ENCODE assay signal across 1 cellular context in the genomic region with DNA sequence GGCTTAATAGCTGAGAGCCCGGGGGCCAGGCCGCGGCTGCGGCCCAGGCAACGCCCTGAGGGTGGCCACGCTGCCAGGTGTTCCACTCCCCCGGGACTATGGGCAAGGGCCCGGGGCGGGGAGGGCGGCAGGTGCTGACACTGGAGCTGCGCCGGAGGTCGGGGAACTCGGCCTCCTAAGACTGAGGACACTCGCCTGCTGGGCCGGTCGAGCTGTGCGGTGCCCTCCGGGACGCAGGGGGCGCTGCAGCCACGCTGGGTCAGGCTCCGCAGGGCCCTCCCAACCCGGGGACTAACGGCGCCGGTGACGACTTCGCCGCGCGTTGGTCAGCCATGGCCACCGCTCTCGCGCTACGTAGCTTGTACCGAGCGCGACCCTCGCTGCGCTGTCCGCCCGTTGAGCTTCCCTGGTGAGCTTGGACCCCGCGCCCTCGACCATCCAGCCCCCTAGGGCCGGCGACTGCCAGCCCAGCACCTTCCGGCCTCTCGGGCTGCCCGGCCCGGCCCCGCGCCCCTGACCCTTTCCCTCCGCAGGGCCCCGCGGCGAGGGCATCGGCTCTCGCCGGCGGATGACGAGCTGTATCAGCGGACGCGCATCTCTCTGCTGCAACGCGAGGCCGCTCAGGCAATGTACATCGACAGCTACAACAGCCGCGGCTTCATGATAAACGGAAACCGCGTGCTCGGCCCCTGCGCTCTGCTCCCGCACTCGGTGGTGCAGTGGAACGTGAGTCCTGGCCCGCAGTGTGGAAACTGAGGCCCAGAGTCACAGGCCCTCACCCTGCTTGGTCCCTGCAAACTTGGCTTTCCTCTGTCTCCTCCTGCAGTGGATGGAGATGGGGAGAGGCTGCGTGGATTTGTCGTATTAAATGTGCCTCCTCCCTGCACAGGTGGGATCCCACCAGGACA.
TF ChIP-seq lines count a peak whose summit lies in the region.

TSS of gene NDUFAF3 (plus strand) at position 309 of the 908 bp plus-strand sequence. CDS start at position 333, 24 bp downstream.

TF ChIP-seq in HEK293, 187 proteins besides CTCF, POLR2A, EP300 and RAD21 (continued from another document and continues in another):
- peak; percentile 85 for TF ChIP-seq ZNF600 (tag by site-specific recombination; IDR thresholded peaks at IDR 0.05)
- TF ChIP-seq SCRT1 (tag by site-specific recombination; IDR thresholded peaks at IDR 0.05; ENCODE audit: borderline replicate concordance), result no peak
- no peak; the same call in 1 of the 2 replicates for TF ChIP-seq ZBTB44 (tag by site-specific recombination; IDR thresholded peaks at IDR 0.05)
- TF ChIP-seq ZBTB49 (tag by site-specific recombination; IDR thresholded peaks at IDR 0.05; ENCODE audit: low read depth), result no peak
- peak; percentile 86 for TF ChIP-seq ZNF561 (tag by site-specific recombination; IDR thresholded peaks at IDR 0.05; ENCODE audit: borderline replicate concordance)
- no peak for TF ChIP-seq ZNF560 (tag by site-specific recombination; IDR thresholded peaks at IDR 0.05; ENCODE audit: borderline replicate concordance)
- no peak for TF ChIP-seq ZNF510 (tag by site-specific recombination; IDR thresholded peaks at IDR 0.05; ENCODE audit: insufficient replicate concordance)
- TF ChIP-seq MZF1 (tag by site-specific recombination; IDR thresholded peaks at IDR 0.05; ENCODE audit: borderline replicate concordance), result peak; percentile 46; the same call in 1 of the 2 replicates
- TF ChIP-seq ZNF670 (tag by site-specific recombination; IDR thresholded peaks at IDR 0.05; ENCODE audit: low read depth), result no peak
- peak; percentile 88 for TF ChIP-seq ZBTB26 (tag by site-specific recombination; optimal IDR thresholded peaks at IDR 0.05)
- no peak for TF ChIP-seq ZFP41 (tag by site-specific recombination; IDR thresholded peaks at IDR 0.05; ENCODE audit: borderline replicate concordance)
- TF ChIP-seq PRDM4 (tag by site-specific recombination; IDR thresholded peaks at IDR 0.05), result peak; percentile 27; the same call in 1 of the 2 replicates
- TF ChIP-seq ZEB2 (tag by site-specific recombination; IDR thresholded peaks at IDR 0.05), result peak; percentile 100
- peak; percentile 38; the same call in 1 of the 2 replicates for TF ChIP-seq ZNF792 (tag by site-specific recombination; IDR thresholded peaks at IDR 0.05)
- TF ChIP-seq ZNF747 (tag by site-specific recombination; IDR thresholded peaks at IDR 0.05), result no peak
- TF ChIP-seq ZNF473 (tag by site-specific recombination; IDR thresholded peaks at IDR 0.05), result peak; percentile 60; the same call in 1 of the 2 replicates
- no peak for TF ChIP-seq ZNF776 (tag by site-specific recombination; IDR thresholded peaks at IDR 0.05; ENCODE audit: borderline replicate concordance)
- TF ChIP-seq KLF8 (tag by site-specific recombination; IDR thresholded peaks at IDR 0.05), result peak; percentile 96
- TF ChIP-seq ZNF768 (tag by site-specific recombination; IDR thresholded peaks at IDR 0.05), result no peak
- no peak for TF ChIP-seq ZNF416 (tag by site-specific recombination; IDR thresholded peaks at IDR 0.05)
- TF ChIP-seq ZNF530 (tag by site-specific recombination; IDR thresholded peaks at IDR 0.05; ENCODE audit: low read depth), result no peak
- TF ChIP-seq ZNF184 (tag by site-specific recombination; IDR thresholded peaks at IDR 0.05), result no peak
- TF ChIP-seq ZNF341 (tag by site-specific recombination; IDR thresholded peaks at IDR 0.05; ENCODE audit: low read depth), result peak; percentile 44
- TF ChIP-seq ZNF114 (tag by site-specific recombination; IDR thresholded peaks at IDR 0.05), result no peak
- no peak for TF ChIP-seq ZNF404 (tag by site-specific recombination; IDR thresholded peaks at IDR 0.05)
- no peak for TF ChIP-seq ZNF837 (tag by site-specific recombination; IDR thresholded peaks at IDR 0.05)
- no peak for TF ChIP-seq HOXA7 (CRISPR knock-in tag; IDR thresholded peaks at IDR 0.05; ENCODE audit: borderline replicate concordance)
- TF ChIP-seq ZNF585B (tag by site-specific recombination; IDR thresholded peaks at IDR 0.05), result no peak
- peak; percentile 97 for TF ChIP-seq ZBTB20 (tag by site-specific recombination; IDR thresholded peaks at IDR 0.05)
- no peak for TF ChIP-seq ZNF37A (tag by site-specific recombination; IDR thresholded peaks at IDR 0.05)
- peak; percentile 84 for TF ChIP-seq EGR2 (tag by site-specific recombination; IDR thresholded peaks at IDR 0.05; ENCODE audit: low read depth)
- TF ChIP-seq KLF1 (tag by site-specific recombination; IDR thresholded peaks at IDR 0.05), result peak; percentile 65
- TF ChIP-seq BCL11B (tag by site-specific recombination; IDR thresholded peaks at IDR 0.05; ENCODE audit: low read depth), result peak; percentile 88
- TF ChIP-seq ZBTB17 (tag by site-specific recombination; IDR thresholded peaks at IDR 0.05), result peak; percentile 30; the same call in 1 of the 2 replicates
- no peak for TF ChIP-seq ZNF449 (tag by site-specific recombination; IDR thresholded peaks at IDR 0.05)
- TF ChIP-seq ZBTB21 (tag by site-specific recombination; IDR thresholded peaks at IDR 0.05), result peak; percentile 67
- TF ChIP-seq, protein P1, sequence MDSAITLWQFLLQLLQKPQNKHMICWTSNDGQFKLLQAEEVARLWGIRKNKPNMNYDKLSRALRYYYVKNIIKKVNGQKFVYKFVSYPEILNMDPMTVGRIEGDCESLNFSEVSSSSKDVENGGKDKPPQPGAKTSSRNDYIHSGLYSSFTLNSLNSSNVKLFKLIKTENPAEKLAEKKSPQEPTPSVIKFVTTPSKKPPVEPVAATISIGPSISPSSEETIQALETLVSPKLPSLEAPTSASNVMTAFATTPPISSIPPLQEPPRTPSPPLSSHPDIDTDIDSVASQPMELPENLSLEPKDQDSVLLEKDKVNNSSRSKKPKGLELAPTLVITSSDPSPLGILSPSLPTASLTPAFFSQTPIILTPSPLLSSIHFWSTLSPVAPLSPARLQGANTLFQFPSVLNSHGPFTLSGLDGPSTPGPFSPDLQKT (IDR thresholded peaks at IDR 0.05; ENCODE audit: borderline replicate concordance, low read depth, low read length), result no peak
- TF ChIP-seq ZNF354C (tag by site-specific recombination; IDR thresholded peaks at IDR 0.05; ENCODE audit: borderline replicate concordance, low read depth), result no peak
- no peak for TF ChIP-seq ZNF366 (tag by site-specific recombination; conservative IDR thresholded peaks at IDR 0.05)
- no peak for TF ChIP-seq ZNF658 (tag by site-specific recombination; IDR thresholded peaks at IDR 0.05)
- TF ChIP-seq ZNF701 (tag by site-specific recombination; IDR thresholded peaks at IDR 0.05), result no peak
- TF ChIP-seq ZNF785 (tag by site-specific recombination; IDR thresholded peaks at IDR 0.05), result peak; percentile 73
- TF ChIP-seq ZNF426 (tag by site-specific recombination; IDR thresholded peaks at IDR 0.05), result no peak
- peak; percentile 91 for TF ChIP-seq ZNF423 (tag by site-specific recombination; IDR thresholded peaks at IDR 0.05)
- TF ChIP-seq, protein P2, sequence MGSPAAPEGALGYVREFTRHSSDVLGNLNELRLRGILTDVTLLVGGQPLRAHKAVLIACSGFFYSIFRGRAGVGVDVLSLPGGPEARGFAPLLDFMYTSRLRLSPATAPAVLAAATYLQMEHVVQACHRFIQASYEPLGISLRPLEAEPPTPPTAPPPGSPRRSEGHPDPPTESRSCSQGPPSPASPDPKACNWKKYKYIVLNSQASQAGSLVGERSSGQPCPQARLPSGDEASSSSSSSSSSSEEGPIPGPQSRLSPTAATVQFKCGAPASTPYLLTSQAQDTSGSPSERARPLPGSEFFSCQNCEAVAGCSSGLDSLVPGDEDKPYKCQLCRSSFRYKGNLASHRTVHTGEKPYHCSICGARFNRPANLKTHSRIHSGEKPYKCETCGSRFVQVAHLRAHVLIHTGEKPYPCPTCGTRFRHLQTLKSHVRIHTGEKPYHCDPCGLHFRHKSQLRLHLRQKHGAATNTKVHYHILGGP (tag by site-specific recombination; IDR thresholded peaks at IDR 0.05), result no peak
- 0 out of 2 replicates have a peak, but pooled peaks have one; percentile 61 for TF ChIP-seq INSM2 (tag by site-specific recombination; IDR thresholded peaks at IDR 0.05)
